8 cellular contexts compared by ENCODE assay signal in genomic region chr15:81311834-81312459, GRCh38. TPM values are rescaled to one million over a fixed set of nuclear protein-coding genes. Genes with fewer than 3 reads are reported as not detected.
DNase-seq lines count a peak whose midpoint lies in the region; ATAC-seq and TF ChIP-seq lines count a peak whose summit lies in the region.

No MANE protein-coding gene starts in this region.

- in situ Hi-C loops in astrocyte of the cerebellum (cut with HindIII; ENCODE audit: low sequenced_read_pairs), result no loop called here

- peak overlapping the region; percentile 36 for H3K9ac ChIP-seq in skeletal muscle satellite cell (ENCODE audit: low read depth, low read length)

- no peaks in the 10 kb centered on the region for H3K9me3 ChIP-seq in skeletal muscle satellite cell (replicated peaks; ENCODE audit: low read length)

- H3K27me3 ChIP-seq in skeletal muscle satellite cell (ENCODE audit: control insufficient read depth, insufficient read depth, low read length), result no peaks in the 10 kb centered on the region

- DNase-seq in astrocyte of the cerebellum (ENCODE audit: low read depth) (peak; percentile 18), SK-N-DZ (ENCODE audit: low spot score) (no peak), NCI-H2029 treated with DMSO at 0.1 percent for 48 hours (lab: John Stamatoyannopoulos, UW) (no peak)

- no peak for TF ChIP-seq CTCF in astrocyte of the cerebellum (IDR thresholded peaks at IDR 0.05; ENCODE audit: low read depth, low read length, missing control alignments)

- ATAC-seq in GM18909 (IDR thresholded peaks at IDR 0.05; ENCODE audit: poor library complexity, unreplicated experiment) (peak; percentile 63), HG03432 (IDR thresholded peaks at IDR 0.05; ENCODE audit: unreplicated experiment) (peak; percentile 55), HG03045 (IDR thresholded peaks at IDR 0.05; ENCODE audit: unreplicated experiment) (no peak), HG02588 (IDR thresholded peaks at IDR 0.05; ENCODE audit: unreplicated experiment) (no peak)

- H3K36me3 ChIP-seq in skeletal muscle satellite cell (ENCODE audit: insufficient read depth, low read length), result peaks cover 5% of the 10 kb centered on the region

- H3K4me3 ChIP-seq in astrocyte of the cerebellum (ENCODE audit: low read depth, low read length), result no peak overlapping the region
- no peak overlapping the region for H3K4me3 ChIP-seq in skeletal muscle satellite cell (ENCODE audit: low read length)

- H3K4me2 ChIP-seq in skeletal muscle satellite cell (ENCODE audit: low read length), result no peak overlapping the region

- peaks cover 43% of the 10 kb centered on the region for H3K4me1 ChIP-seq in skeletal muscle satellite cell (ENCODE audit: control insufficient read depth, insufficient read depth, low read length)

RNA-seq across cellular contexts. Expression of gene STARD5, which starts 12.0 kb away (rescaled TPM):
- total RNA-seq in skeletal muscle satellite cell (2012; rRNA removed), result 3.3 and 6.1 TPM in 2 replicates
- 0.50 and 1.0 TPM in 2 replicates for polyA plus RNA-seq in SK-N-DZ (2014; cell fraction: cytosol; rRNA removed)
- 1.0 and 1.8 TPM in 2 replicates for polyA plus RNA-seq in SK-N-DZ (2014; cell fraction: nucleus; rRNA removed)

Comparison
In these comparisons a context has a peak if more than half of its experiments do, and no peak if none do; other contexts are left out.
1. ATAC-seq: peak in GM18909 (single experiment) and HG03432 (single experiment); none in HG03045 (single experiment) and HG02588 (single experiment).